23 cellular contexts compared by ENCODE assay signal in the genomic region with DNA sequence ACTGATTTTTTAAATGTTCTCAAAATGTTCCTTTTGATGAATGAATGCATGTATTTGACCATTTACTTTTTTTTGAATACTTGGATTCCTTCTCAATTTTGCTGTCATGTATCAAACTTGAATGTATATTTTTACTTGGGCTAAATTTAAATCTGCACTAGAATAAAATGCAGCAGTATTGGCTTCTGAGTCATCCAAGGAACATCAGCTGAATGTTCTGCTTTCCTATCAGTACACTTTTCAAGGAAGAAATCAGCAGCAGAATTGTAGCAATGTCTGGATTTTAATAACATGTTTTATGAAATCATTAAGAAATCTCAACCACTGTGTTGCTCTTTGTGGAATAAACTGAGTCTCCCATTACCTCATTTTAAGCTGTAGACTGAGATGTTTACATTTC.
"Had no signal": no experiment of that assay in that cellular context is flagged by ENCODE, and none has a peak within 500 bp of the region (broad histone marks: within the 10 kb centered on the region; RNA-seq: fewer than 3 reads in every experiment).

No MANE protein-coding gene starts in this region.

- H3K9me3 ChIP-seq: neutrophil, pancreas, prostate gland, right lobe of liver, sigmoid colon, stomach, suprapubic skin, testis, tibial artery, transverse colon, upper lobe of right lung, uterus had no signal

- H3K27me3 ChIP-seq: neutrophil, sigmoid colon, stomach, suprapubic skin, testis, tibial artery, transverse colon, upper lobe of right lung, uterus had no signal

- H3K36me3 ChIP-seq: neutrophil, pancreas, prostate gland, right lobe of liver, sigmoid colon, stomach, suprapubic skin, tibial artery, transverse colon, upper lobe of right lung, uterus had no signal

- H3K4me3 ChIP-seq: pancreas, prostate gland, right lobe of liver, sigmoid colon, stomach, suprapubic skin, testis, tibial artery, transverse colon, upper lobe of right lung, uterus had no signal

- DNase-seq: naive thymus-derived CD8-positive, alpha-beta T cell; nephron progenitor cell; nucleus accumbens; pancreas; right cardiac atrium; right lobe of liver; sigmoid colon; small intestine; stimulated activated CD4-positive, alpha-beta T cell treated with anti-CD3 and anti-CD28 coated beads, Interleukin-15, amount 100 ng/mL, for 24 hours; stimulated activated CD4-positive, alpha-beta T cell treated with anti-CD3 and anti-CD28 coated beads, Interleukin-2, amount 100 ng/mL, for 24 hours; stimulated activated CD4-positive, alpha-beta T cell treated with anti-CD3 and anti-CD28 coated beads, Interleukin-2, amount 100 ng/mL, for 48 hours; stimulated activated CD4-positive, alpha-beta T cell treated with anti-CD3 and anti-CD28 coated beads, Interleukin-4, amount 100 ng/mL, for 24 hours; stimulated activated naive B cell treated with anti-CD40 and anti-IgM and Interleukin-4, amounts not matched to agents 10 μg/mL and 1 μg/mL and 100 μg/mL, for 72 hours; stimulated activated naive CD4-positive, alpha-beta T cell treated with Interleukin-2 at 50 U/mL for 16 hours; stomach; testis; tibial artery; transverse colon; upper lobe of right lung; uterus had no signal

- H3K27ac ChIP-seq: neutrophil, pancreas, prostate gland, right lobe of liver, sigmoid colon, stomach, suprapubic skin, testis, tibial artery, transverse colon, upper lobe of right lung, uterus had no signal
